1 cellular context compared by ENCODE assay signal in genomic region chr9:93207860-93208734, GRCh38.
TF ChIP-seq lines count a peak whose summit lies in the region.

No MANE protein-coding gene starts in this region.

TF ChIP-seq in H1, 55 proteins besides CTCF, POLR2A, EP300 and RAD21 (continued from another document):
- TF ChIP-seq SP1 (IDR thresholded peaks at IDR 0.05; ENCODE audit: low read depth, low read length) = no peak
- no peak for TF ChIP-seq TAF1 (IDR thresholded peaks at IDR 0.05; ENCODE audit: low read depth, low read length)
- no peak for TF ChIP-seq SIX5 (IDR thresholded peaks at IDR 0.05; ENCODE audit: low read depth, low read length)
- no peak for TF ChIP-seq NANOG (IDR thresholded peaks at IDR 0.05; ENCODE audit: insufficient read depth, low read depth, low read length, poor library complexity, severe bottlenecking)
